In the genomic region with DNA sequence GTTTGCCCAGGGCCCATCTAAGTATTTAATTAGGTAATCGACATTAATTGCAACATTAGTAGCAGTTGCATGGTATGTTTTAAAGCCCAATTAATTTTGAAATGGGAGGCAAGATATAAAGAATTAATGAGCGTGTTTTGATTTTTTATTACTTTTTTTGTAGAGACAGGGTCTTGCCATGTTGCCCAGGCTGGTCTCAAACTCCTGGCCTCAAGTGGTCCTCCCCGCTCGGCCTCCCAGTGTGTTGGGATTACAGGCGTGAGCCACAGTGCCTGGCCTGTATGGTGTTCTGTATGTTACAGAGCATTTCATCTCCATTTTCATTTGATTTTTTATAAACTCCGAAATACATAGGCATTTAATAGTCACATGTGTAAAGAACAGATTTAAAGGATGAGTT, we compare ENCODE assay signal across 8 cellular contexts. TPM values are rescaled to one million over a fixed set of nuclear protein-coding genes. Genes with fewer than 3 reads are reported as not detected.
DNase-seq lines count a peak whose midpoint lies in the region; ATAC-seq, FAIRE-seq and TF ChIP-seq lines count a peak whose summit lies in the region.

No MANE protein-coding gene starts in this region.

- H3K27ac ChIP-seq in GM12878 (ENCODE audit: control insufficient read depth, insufficient read depth) = peak overlapping the region; percentile 93
- H3K27ac ChIP-seq in lung (ENCODE audit: low read depth in 1 of 2, low read length in 1 of 2) = peak overlapping the region in 1 of 2 donors; percentile 94

- TF ChIP-seq POLR2A in GM12878 (IDR thresholded peaks at IDR 0.05; ENCODE audit: low read depth, low read length) = no peak

- TF ChIP-seq RAD21 in GM12878 (IDR thresholded peaks at IDR 0.05; ENCODE audit: insufficient read depth, low read depth, low read length) = no peak

- peak overlapping the region; percentile 99 for H3K4me3 Mint-ChIP-seq in activated naive CD4-positive, alpha-beta T cell treated with anti-CD3 and anti-CD28 coated beads, Interleukin-2, amount 10 ng/mL, durations not matched to agents 7 days and 5 days
- H3K4me3 Mint-ChIP-seq in type B pancreatic cell = peak overlapping the region; percentile 92

- RAD21 ChIA-PET in GM12878 (lab: Charles Lee; ENCODE audit: unreplicated experiment) = no interaction called here

- SMC1A ChIA-PET in GM12878 (lab: Charles Lee; ENCODE audit: uncharacterized antibody, unreplicated experiment) = interaction anchor here (0.6 to 0.7 kb wide), 2 partner anchors 16 to 396 kb away, joined by 3 read pairs; no protein-coding TSS in a partner anchor

- peak overlapping the region; percentile 87 for H3K9ac ChIP-seq in GM12878 (ENCODE audit: control insufficient read depth, insufficient read depth, low read length)

- H3K36me3 ChIP-seq in GM12878 (ENCODE audit: control insufficient read depth in 2 of 2, insufficient read depth in 2 of 2, low read length in 1 of 2) (peaks cover 0 to 12% of the 10 kb centered on the region in 2 experiments; a peak in 2 of 4 replicates), lung (ENCODE audit: control insufficient read depth in 2 of 2, insufficient read depth in 2 of 2, low read length in 2 of 2) (peaks cover 6 to 10% of the 10 kb centered on the region in 2 donors)

- in situ Hi-C loops in GM12878 (cut with MboI) = loop anchor here (10.0 kb wide), 1 partner anchor 670 kb away; a partner anchor contains a TSS

- no peaks in the 10 kb centered on the region; the same call in 1 of the 3 replicates for H3K9me3 ChIP-seq in GM12878 (replicated peaks; ENCODE audit: control insufficient read depth, insufficient read depth, low read length)
- H3K9me3 ChIP-seq in lung (ENCODE audit: control insufficient read depth in 2 of 2, insufficient read depth in 1 of 2, low read length in 1 of 2) = no peaks in the 10 kb centered on the region

- H3K27me3 Mint-ChIP-seq in activated naive CD4-positive, alpha-beta T cell treated with anti-CD3 and anti-CD28 coated beads, Interleukin-2, amount 10 ng/mL, durations not matched to agents 7 days and 5 days = peaks cover 15% of the 10 kb centered on the region
- H3K27me3 Mint-ChIP-seq in type B pancreatic cell = peaks cover 3% of the 10 kb centered on the region

- no TSS peak for BruUV-seq in GM12878 (replicated peaks; lab: Mats Ljungman, UMichigan)

- no peak for TF ChIP-seq EP300 in GM12878 (IDR thresholded peaks at IDR 0.05; ENCODE audit: borderline replicate concordance in 1 of 2, control insufficient read depth in 1 of 2, low read depth in 2 of 2, low read length in 2 of 2)

- CTCF ChIA-PET in activated naive CD4-positive, alpha-beta T cell treated with anti-CD3 and anti-CD28 coated beads, Interleukin-2, amount 10 ng/mL, durations not matched to agents 7 days and 5 days (lab: Charles Lee) = no interaction called here
- CTCF ChIA-PET in GM12878 (lab: Yijun Ruan, JAX) = interaction anchor here (0.6 to 1.4 kb wide), 2 partner anchors 44 to 412 kb away, joined by 4 read pairs; a partner anchor contains a TSS

- peaks cover 27% of the 10 kb centered on the region for H3K79me2 ChIP-seq in GM12878 (ENCODE audit: control insufficient read depth, insufficient read depth, low read length)

- no peak overlapping the region for H2AFZ ChIP-seq in GM12878 (ENCODE audit: control insufficient read depth, low read depth, low read length)

- H3K4me3 ChIP-seq in GM12878 = peak overlapping the region; percentile 83
- peak overlapping the region; percentile 99 for H3K4me3 ChIP-seq in lung

- peak overlapping the region; percentile 81 for H3K4me2 ChIP-seq in GM12878 (ENCODE audit: control insufficient read depth, insufficient read depth)

- no peaks in the 10 kb centered on the region for H3K27me3 ChIP-seq in GM12878 (replicated peaks in 1 of 2; ENCODE audit: control insufficient read depth in 2 of 2, insufficient read depth in 2 of 2, low read length in 1 of 2)
- H3K27me3 ChIP-seq in lung (ENCODE audit: control insufficient read depth, insufficient read depth) = no peaks in the 10 kb centered on the region

- WGBS in GM12878 (ENCODE audit: insufficient coverage, insufficient replicate concordance, low lambda C conversion rate, missing lambda C conversion rate) = 61% methylated on average over 6 of the region's 6 CpGs
- 63 to 65% methylated on average over 6 of the region's 6 CpGs for WGBS in lung, 2 donors

- TF ChIP-seq CTCF in GM12878 (IDR thresholded peaks at IDR 0.05 in 2 of 3, conservative IDR thresholded peaks at IDR 0.05 in 1 of 3; ENCODE audit: control insufficient read depth in 2 of 3, extremely low read depth in 1 of 3, insufficient read depth in 1 of 3, low read depth in 3 of 3, low read length in 3 of 3) (no peak), lung (IDR thresholded peaks at IDR 0.05; ENCODE audit: control extremely low read depth, extremely low read depth) (no peak), type B pancreatic cell (conservative IDR thresholded peaks at IDR 0.05) (no peak)

- peaks cover 30% of the 10 kb centered on the region for H3K36me3 Mint-ChIP-seq in activated naive CD4-positive, alpha-beta T cell treated with anti-CD3 and anti-CD28 coated beads, Interleukin-2, amount 10 ng/mL, durations not matched to agents 7 days and 5 days
- H3K36me3 Mint-ChIP-seq in type B pancreatic cell = peaks cover 12% of the 10 kb centered on the region

- peak overlapping the region; percentile 90 for H3K27ac Mint-ChIP-seq in activated naive CD4-positive, alpha-beta T cell treated with anti-CD3 and anti-CD28 coated beads, Interleukin-2, amount 10 ng/mL, durations not matched to agents 7 days and 5 days
- peak overlapping the region; percentile 95 for H3K27ac Mint-ChIP-seq in type B pancreatic cell

- DNase-seq in activated naive CD4-positive, alpha-beta T cell treated with anti-CD3 and anti-CD28 coated beads, Interleukin-2, amount 10 ng/mL, durations not matched to agents 7 days and 5 days = no peak
- DNase-seq in activated naive CD4-positive, alpha-beta T cell treated with Interleukin-2 at 50 U/mL for 16 hours = no peak
- DNase-seq in GM12878 (ENCODE audit: low read depth, low spot score) (no peak), lung (ENCODE audit: low spot score) (no peak), type B pancreatic cell (ENCODE audit: extremely low spot score, unreplicated experiment) (no peak), AG08395 (ENCODE audit: low spot score) (no peak), SIG-M5 treated with dmso at 0.1 percent for 504 hours (lab: John Stamatoyannopoulos, UW; ENCODE audit: unreplicated experiment) (no peak)

- intact Hi-C loops in GM12878 (cut with micrococcal nuclease; ENCODE audit: unreplicated experiment) = no loop called here

- POLR2A ChIA-PET in GM12878 (lab: Charles Lee) = interaction anchor here (0.6 kb wide), 1 partner anchor 10 kb away, joined by 3 read pairs; no protein-coding TSS in a partner anchor

- ATAC-seq in GM12878 (no peak), lung (ENCODE audit: insufficient read depth, low FRiP score) (no peak), HG03108 (IDR thresholded peaks at IDR 0.05; ENCODE audit: unreplicated experiment) (no peak)

- peaks cover 44% of the 10 kb centered on the region for H3K4me1 Mint-ChIP-seq in activated naive CD4-positive, alpha-beta T cell treated with anti-CD3 and anti-CD28 coated beads, Interleukin-2, amount 10 ng/mL, durations not matched to agents 7 days and 5 days
- H3K4me1 Mint-ChIP-seq in type B pancreatic cell (ENCODE audit: unreplicated experiment) = peaks cover 32% of the 10 kb centered on the region

- peaks cover 8% of the 10 kb centered on the region for H3K4me1 ChIP-seq in GM12878 (ENCODE audit: control insufficient read depth, insufficient read depth, low read length)
- peaks cover 0 to 7% of the 10 kb centered on the region in 2 donors for H3K4me1 ChIP-seq in lung (ENCODE audit: control insufficient read depth in 2 of 2, insufficient read depth in 2 of 2, low read length in 2 of 2)

- no peaks in the 10 kb centered on the region for H4K20me1 ChIP-seq in GM12878 (ENCODE audit: control insufficient read depth, insufficient read depth)

- H3K9me3 Mint-ChIP-seq in activated naive CD4-positive, alpha-beta T cell treated with anti-CD3 and anti-CD28 coated beads, Interleukin-2, amount 10 ng/mL, durations not matched to agents 7 days and 5 days = peaks cover 15% of the 10 kb centered on the region
- H3K9me3 Mint-ChIP-seq in type B pancreatic cell = peaks cover 9% of the 10 kb centered on the region

- no peak for FAIRE-seq in GM12878 (lab: Jason Lieb, UNC)

RNA-seq across cellular contexts. Expression of a gene that starts 0.9 kb away (rescaled TPM):
- 28.4 and 31.3 TPM in 2 replicates for total RNA-seq in GM12878 (2013; cell fraction: nucleolus; rRNA removed)
- total RNA-seq in GM12878 (2014; rRNA removed) = 15.6 and 18.6 TPM in 2 replicates
- total RNA-seq in GM12878 (2014; rRNA removed; fragmentation: Illumina TruSeq; extraction: Trizol) = 23.6 and 23.8 TPM in 2 replicates
- total RNA-seq in GM12878 (2021) = 16.0 and 16.5 TPM in 2 replicates
- 12.9 TPM for polyA plus RNA-seq in GM12878 (2011; ENCODE audit: low read depth)
- 21.5 and 31.3 TPM in 2 replicates for polyA plus RNA-seq in GM12878 (2011; rRNA removed)
- 10.0 and 11.8 TPM in 2 replicates for polyA plus RNA-seq in GM12878 (2011; cell fraction: cytosol; rRNA removed)
- polyA plus RNA-seq in GM12878 (2011; cell fraction: nucleus; rRNA removed) = 12.1 and 12.3 TPM in 2 replicates
- 18.0 and 20.7 TPM in 2 replicates for polyA plus RNA-seq in GM12878 (2012)
- polyA plus RNA-seq in GM12878 (2014; fragmentation: Illumina TruSeq; extraction: Trizol) = 25.8 and 31.6 TPM in 2 replicates
- polyA plus RNA-seq in GM12878 (2014; fragmentation: Nextera tagmentation; extraction: Ambion mirVana) = 10 to 100 TPM; 10.9 to 13.9 TPM
- 15.5 and 17.9 TPM in 2 replicates for polyA plus RNA-seq in GM12878 (2014; rRNA removed)
- 10 to 100 TPM; 23.9 to 30.1 TPM for polyA plus RNA-seq in GM12878 (2016; fragmentation: Nextera tagmentation; extraction: Ambion mirVana)
- polyA minus RNA-seq in GM12878 (2011; rRNA and poly(A)+ RNA removed) = 9.5 and 14.2 TPM in 2 replicates
- 7.3 and 9.5 TPM in 2 replicates for polyA minus RNA-seq in GM12878 (2011; cell fraction: cytosol; rRNA and poly(A)+ RNA removed)
- 6.8 and 10.0 TPM in 2 replicates for polyA minus RNA-seq in GM12878 (2011; cell fraction: nucleus; rRNA and poly(A)+ RNA removed)
- 10 to 100 TPM; 33.0 to 35.0 TPM for total RNA-seq in lung
- 10 to 100 TPM; 26.9 to 36.9 TPM for polyA plus RNA-seq in lung
- 27.6 and 38.1 TPM in 2 replicates for total RNA-seq in type B pancreatic cell (ENCODE audit: low replicate concordance)

RNA-seq across cellular contexts. Expression of a gene that starts 46.5 kb away (rescaled TPM):
- 344 and 379 TPM in 2 replicates for total RNA-seq in GM12878 (2013; cell fraction: nucleolus; rRNA removed)
- 3.7 and 4.2 TPM in 2 replicates for total RNA-seq in GM12878 (2014; rRNA removed)
- 2.6 and 3.4 TPM in 2 replicates for total RNA-seq in GM12878 (2014; rRNA removed; fragmentation: Illumina TruSeq; extraction: Trizol)
- 3.3 and 3.5 TPM in 2 replicates for total RNA-seq in GM12878 (2021)
- polyA plus RNA-seq in GM12878 (2011; ENCODE audit: low read depth) = 39.2 TPM
- 134 and 192 TPM in 2 replicates for polyA plus RNA-seq in GM12878 (2011; rRNA removed)
- 157 and 254 TPM in 2 replicates for polyA plus RNA-seq in GM12878 (2011; cell fraction: cytosol; rRNA removed)
- 130 and 231 TPM in 2 replicates for polyA plus RNA-seq in GM12878 (2011; cell fraction: nucleus; rRNA removed)
- 66.3 and 79.3 TPM in 2 replicates for polyA plus RNA-seq in GM12878 (2012)
- polyA plus RNA-seq in GM12878 (2014; fragmentation: Illumina TruSeq; extraction: Trizol) = 4.3 and 4.4 TPM in 2 replicates
- 1 to 10 TPM in 1 of 2 experiments, under 1 TPM in 1; 0.71 to 1.1 TPM for polyA plus RNA-seq in GM12878 (2014; fragmentation: Nextera tagmentation; extraction: Ambion mirVana)
- 3.4 and 3.9 TPM in 2 replicates for polyA plus RNA-seq in GM12878 (2014; rRNA removed)
- 10 to 100 TPM; 11.1 to 11.3 TPM for polyA plus RNA-seq in GM12878 (2016; fragmentation: Nextera tagmentation; extraction: Ambion mirVana)
- 119 and 127 TPM in 2 replicates for polyA minus RNA-seq in GM12878 (2011; rRNA and poly(A)+ RNA removed)
- 25.0 and 25.4 TPM in 2 replicates for polyA minus RNA-seq in GM12878 (2011; cell fraction: cytosol; rRNA and poly(A)+ RNA removed)
- polyA minus RNA-seq in GM12878 (2011; cell fraction: nucleus; rRNA and poly(A)+ RNA removed) = 37.6 and 39.7 TPM in 2 replicates
- total RNA-seq in lung = 100 to 1,000 TPM; 122 to 151 TPM
- polyA plus RNA-seq in lung = 100 to 1,000 TPM; 115 to 182 TPM
- 71.2 and 80.3 TPM in 2 replicates for total RNA-seq in type B pancreatic cell (ENCODE audit: low replicate concordance)
